In genomic region chr1:17688217-17688810, GRCh38 we compare ENCODE assay signal across 19 cellular contexts.
"Had no signal": no experiment of that assay in that cellular context is flagged by ENCODE, and none has a peak within 500 bp of the region (broad histone marks: within the 10 kb centered on the region; RNA-seq: fewer than 3 reads in every experiment).

No MANE protein-coding gene starts in this region.

- H3K4me3 ChIP-seq: ascending aorta, mucosa of descending colon, tibial artery, uterus had no signal

- H3K27me3 ChIP-seq: ascending aorta, neutrophil, tibial artery, uterus had no signal

- H3K9me3 ChIP-seq: ascending aorta, mucosa of descending colon, neutrophil, tibial artery, uterus had no signal

- H3K36me3 ChIP-seq: neutrophil, uterus had no signal

- H3K4me3 Mint-ChIP-seq: activated CD8-positive, alpha-beta memory T cell treated with anti-CD3 and anti-CD28 coated beads, Interleukin-2, amount 10 ng/mL, durations not matched to agents 7 days and 5 days; activated naive CD4-positive, alpha-beta T cell treated with anti-CD3 and anti-CD28 coated beads for 36 hours; activated naive CD8-positive, alpha-beta T cell treated with anti-CD3 and anti-CD28 coated beads, Interleukin-2, amount 50 U/mL, for 24 hours; memory B cell; naive thymus-derived CD8-positive, alpha-beta T cell; stimulated activated memory B cell treated with anti-CD40 and anti-IgM and Interleukin-4, amounts not matched to agents 10 μg/mL and 1 μg/mL and 100 μg/mL, for 72 hours had no signal

- H3K9me3 Mint-ChIP-seq: activated naive CD4-positive, alpha-beta T cell treated with anti-CD3 and anti-CD28 coated beads for 36 hours; memory B cell; naive thymus-derived CD8-positive, alpha-beta T cell; stimulated activated memory B cell treated with anti-CD40 and anti-IgM and Interleukin-4, amounts not matched to agents 10 μg/mL and 1 μg/mL and 100 μg/mL, for 72 hours had no signal

- H3K4me1 ChIP-seq: ascending aorta, uterus had no signal

- H3K27ac ChIP-seq: neutrophil, uterus, VCaP had no signal

- H3K4me1 Mint-ChIP-seq: activated CD8-positive, alpha-beta memory T cell treated with anti-CD3 and anti-CD28 coated beads, Interleukin-2, amount 10 ng/mL, durations not matched to agents 7 days and 5 days; activated naive CD8-positive, alpha-beta T cell treated with anti-CD3 and anti-CD28 coated beads, Interleukin-2, amount 50 U/mL, for 24 hours; naive thymus-derived CD8-positive, alpha-beta T cell; stimulated activated memory B cell treated with anti-CD40 and anti-IgM and Interleukin-4, amounts not matched to agents 10 μg/mL and 1 μg/mL and 100 μg/mL, for 72 hours had no signal

- DNase-seq: activated CD4-positive, alpha-beta T cell treated with anti-CD3 and anti-CD28 coated beads, Interleukin-2, amount 50 U/mL, for 48 hours; activated CD8-positive, alpha-beta memory T cell treated with anti-CD3 and anti-CD28 coated beads, Interleukin-2, amount 10 ng/mL, durations not matched to agents 7 days and 5 days; activated naive CD4-positive, alpha-beta T cell treated with anti-CD3 and anti-CD28 coated beads for 36 hours; activated naive CD8-positive, alpha-beta T cell treated with anti-CD3 and anti-CD28 coated beads, Interleukin-2, amount 50 U/mL, for 24 hours; activated T-cell treated with anti-CD3 and anti-CD28 coated beads, Interleukin-2, amount 50 U/mL, for 1 hour; islet precursor cell; left ventricle myocardium superior; mucosa of descending colon; naive thymus-derived CD8-positive, alpha-beta T cell; retina; stimulated activated CD4-positive, alpha-beta T cell treated with anti-CD3 and anti-CD28 coated beads, Interleukin-2, amount 100 ng/mL, for 48 hours; tibial artery; uterus had no signal

- H3K27ac Mint-ChIP-seq: activated CD8-positive, alpha-beta memory T cell treated with anti-CD3 and anti-CD28 coated beads, Interleukin-2, amount 10 ng/mL, durations not matched to agents 7 days and 5 days; activated naive CD4-positive, alpha-beta T cell treated with anti-CD3 and anti-CD28 coated beads for 36 hours; activated naive CD8-positive, alpha-beta T cell treated with anti-CD3 and anti-CD28 coated beads, Interleukin-2, amount 50 U/mL, for 24 hours; activated T-helper 2 cell treated with anti-CD3 and anti-CD28 coated beads, Interferon-gamma antibody, Interleukin-2, Interleukin-4, amounts not matched to agents 10 μg/mL and 5 μg/mL and 100 μg/mL, durations not matched to agents 14 hours and 24 hours and 36 hours; memory B cell; naive thymus-derived CD8-positive, alpha-beta T cell; stimulated activated memory B cell treated with anti-CD40 and anti-IgM and Interleukin-4, amounts not matched to agents 10 μg/mL and 1 μg/mL and 100 μg/mL, for 72 hours had no signal

- H3K36me3 Mint-ChIP-seq: activated CD8-positive, alpha-beta memory T cell treated with anti-CD3 and anti-CD28 coated beads, Interleukin-2, amount 10 ng/mL, durations not matched to agents 7 days and 5 days; memory B cell; naive thymus-derived CD8-positive, alpha-beta T cell; stimulated activated memory B cell treated with anti-CD40 and anti-IgM and Interleukin-4, amounts not matched to agents 10 μg/mL and 1 μg/mL and 100 μg/mL, for 72 hours had no signal

- H3K27me3 Mint-ChIP-seq: activated CD8-positive, alpha-beta memory T cell treated with anti-CD3 and anti-CD28 coated beads, Interleukin-2, amount 10 ng/mL, durations not matched to agents 7 days and 5 days had no signal
